Comparison of ENCODE assay signal across 8 cellular contexts in genomic region chr5:173055722-173055982, GRCh38. TPM values are rescaled to one million over a fixed set of nuclear protein-coding genes. Genes with fewer than 3 reads are reported as not detected.
A peak's percentile ranks its signal among the peaks of the same experiment; 100 is the strongest.
DNase-seq lines count a peak whose midpoint lies in the region; ATAC-seq and TF ChIP-seq lines count a peak whose summit lies in the region.

No MANE protein-coding gene starts in this region.

- peak overlapping the region; percentile 71 for H3K27ac ChIP-seq in IMR-90 (ENCODE audit: insufficient read depth, low read length)

- BruUV-seq in IMR-90 (replicated peaks; lab: Mats Ljungman, UMichigan) = TSS peak; percentile 84

- H3K4me3 ChIP-seq in IMR-90 (ENCODE audit: insufficient read depth, low read depth, low read length) (peak overlapping the region; percentile 56), cardiac fibroblast (replicated peaks in 1 of 2; ENCODE audit: low read depth in 2 of 2, low read length in 2 of 2) (peak overlapping the region; percentile 78 to 87)

- H4K8ac ChIP-seq in IMR-90 (ENCODE audit: low read depth in 2 of 2, low read length in 2 of 2) = peak overlapping the region; percentile 60 to 98

- H2BK5ac ChIP-seq in IMR-90 (ENCODE audit: low read depth, low read length, poor library complexity, severe bottlenecking) = peak overlapping the region; percentile 84

- peak overlapping the region; percentile 86 for H2AFZ ChIP-seq in IMR-90 (replicated peaks; ENCODE audit: low read length, poor library complexity)

- TF ChIP-seq CTCF in IMR-90 (conservative IDR thresholded peaks at IDR 0.05; ENCODE audit: low read depth, low read length) (no peak), cardiac fibroblast (IDR thresholded peaks at IDR 0.05; ENCODE audit: low read depth, low read length) (no peak)

- dilution Hi-C loops in IMR-90 (cut with HindIII; ENCODE audit: low sequenced_read_pairs, unreplicated experiment) = no loop called here

- no peaks in the 10 kb centered on the region for H4K20me1 ChIP-seq in IMR-90 (ENCODE audit: insufficient read depth, low read length)

- peak overlapping the region; percentile 77 for H4K5ac ChIP-seq in IMR-90 (ENCODE audit: low read depth, low read length)

- no peak for TF ChIP-seq POLR2A in IMR-90 (IDR thresholded peaks at IDR 0.05; ENCODE audit: low read depth, low read length)

- peak overlapping the region; percentile 71; the same call in 2 of the 3 replicates for H2BK15ac ChIP-seq in IMR-90 (ENCODE audit: low read depth, low read length)

- H3K79me1 ChIP-seq in IMR-90 (ENCODE audit: low read depth in 1 of 2, low read length in 2 of 2) = peaks cover 3 to 14% of the 10 kb centered on the region in 2 experiments; a peak in 3 of 4 replicates

- H3K4me1 Mint-ChIP-seq in natural killer cell treated with Interleukin-12 subunit alpha and Interleukin-12 subunit beta and Interleukin-15 and Interleukin-18, amount 100 ng/mL, for 72 hours (ENCODE audit: low read depth in 2 of 2) = peaks cover 17 to 24% of the 10 kb centered on the region in 2 donors

- H3K23ac ChIP-seq in IMR-90 (ENCODE audit: low read depth, low read length) = peak overlapping the region; percentile 78

- ATAC-seq in IMR-90 (ENCODE audit: low read depth) = no peak
- no peak for ATAC-seq in natural killer cell treated with Interleukin-12 subunit alpha and Interleukin-12 subunit beta and Interleukin-15 and Interleukin-18, amount 100 ng/mL, for 72 hours

- CTCF ChIA-PET in IMR-90 (lab: Yijun Ruan, JAX) = interaction anchor here (1.0 kb wide), 1 partner anchor 12 kb away, joined by 3 read pairs; no protein-coding TSS in a partner anchor

- peaks cover 5% of the 10 kb centered on the region; the same call in 1 of the 2 replicates for H3K9me1 ChIP-seq in IMR-90 (ENCODE audit: insufficient read depth, low read length)

- H3K56ac ChIP-seq in IMR-90 (ENCODE audit: extremely low read depth, insufficient read depth, low read length) = peak overlapping the region; percentile 86

- peak overlapping the region; percentile 75 to 92 for H3K27ac Mint-ChIP-seq in natural killer cell treated with Interleukin-12 subunit alpha and Interleukin-12 subunit beta and Interleukin-15 and Interleukin-18, amount 100 ng/mL, for 72 hours

- POLR2A ChIA-PET in IMR-90 (lab: Charles Lee; ENCODE audit: unreplicated experiment) = no interaction called here

- peak overlapping the region; percentile 76 for H4K91ac ChIP-seq in IMR-90 (ENCODE audit: insufficient read depth, low read depth, low read length)

- peak overlapping the region; percentile 72 for H3K18ac ChIP-seq in IMR-90 (ENCODE audit: low read depth, low read length)

- intact Hi-C loops in IMR-90 (cut with micrococcal nuclease) = loop anchor here (5.0 kb wide), 1 partner anchor 343 kb away; no protein-coding TSS in a partner anchor

- H3K27me3 Mint-ChIP-seq in natural killer cell treated with Interleukin-12 subunit alpha and Interleukin-12 subunit beta and Interleukin-15 and Interleukin-18, amount 100 ng/mL, for 72 hours = peaks cover 6 to 9% of the 10 kb centered on the region in 2 donors

- peaks cover 4% of the 10 kb centered on the region; the same call in 1 of the 2 replicates for H3K36me3 ChIP-seq in IMR-90 (ENCODE audit: control insufficient read depth, insufficient read depth, low read length)

- no peak overlapping the region for H2AK9ac ChIP-seq in IMR-90 (replicated peaks; ENCODE audit: low read depth, low read length, poor library complexity)

- peak; percentile 11 for DNase-seq in NCI-H146 treated with DMSO at 0.1 percent for 48 hours (lab: John Stamatoyannopoulos, UW; ENCODE audit: unreplicated experiment)
- no peak for DNase-seq in NCI-H146 (lab: John Stamatoyannopoulos, UW)
- no peak for DNase-seq in IMR-90
- DNase-seq in cardiac fibroblast (ENCODE audit: low read depth in 2 of 2) = no peak
- DNase-seq in natural killer cell treated with Interleukin-12 subunit alpha and Interleukin-12 subunit beta and Interleukin-15 and Interleukin-18, amount 100 ng/mL, for 72 hours (ENCODE audit: low spot score) = no peak
- DNase-seq in DMS79 treated with DMSO at 0.1 percent for 48 hours (lab: John Stamatoyannopoulos, UW) = no peak
- DNase-seq in stimulated activated CD8-positive, alpha-beta memory T cell treated with anti-CD3 and anti-CD28 coated beads, Interleukin-4, amount 100 ng/mL, for 48 hours = no peak
- no peak for DNase-seq in SIG-M5 (lab: John Stamatoyannopoulos, UW)

- peak overlapping the region; percentile 60 for H2AK5ac ChIP-seq in IMR-90 (ENCODE audit: low read depth, low read length)

- H3K36me3 Mint-ChIP-seq in natural killer cell treated with Interleukin-12 subunit alpha and Interleukin-12 subunit beta and Interleukin-15 and Interleukin-18, amount 100 ng/mL, for 72 hours = no peaks in the 10 kb centered on the region

- in situ Hi-C loops in IMR-90 (cut with MboI; ENCODE audit: low sequenced_read_pairs) = no loop called here

- peak overlapping the region; percentile 92 for H3K4me3 Mint-ChIP-seq in natural killer cell treated with Interleukin-12 subunit alpha and Interleukin-12 subunit beta and Interleukin-15 and Interleukin-18, amount 100 ng/mL, for 72 hours

- peak overlapping the region; percentile 53 for H2BK20ac ChIP-seq in IMR-90 (ENCODE audit: low read depth, low read length)

- TF ChIP-seq RAD21 in IMR-90 (IDR thresholded peaks at IDR 0.05; ENCODE audit: low read length) = no peak

- peak overlapping the region; percentile 80 for H3K4me2 ChIP-seq in IMR-90 (ENCODE audit: low read depth, low read length)

- H3K9me3 ChIP-seq in IMR-90 (ENCODE audit: control insufficient read depth, insufficient read depth, low read length) = no peaks in the 10 kb centered on the region

- H3K4me1 ChIP-seq in IMR-90 (ENCODE audit: control insufficient read depth, insufficient read depth, low read length) = peaks cover 9% of the 10 kb centered on the region

- peak overlapping the region; percentile 86 for H3K14ac ChIP-seq in IMR-90 (replicated peaks; ENCODE audit: low read depth, low read length)

- H3K9me3 Mint-ChIP-seq in natural killer cell treated with Interleukin-12 subunit alpha and Interleukin-12 subunit beta and Interleukin-15 and Interleukin-18, amount 100 ng/mL, for 72 hours = no peaks in the 10 kb centered on the region

- no peaks in the 10 kb centered on the region for H3K27me3 ChIP-seq in IMR-90 (ENCODE audit: control insufficient read depth, insufficient read depth, low read length)

- H3K9ac ChIP-seq in IMR-90 (ENCODE audit: low read depth, low read length) = peak overlapping the region; percentile 87

- H3K4ac ChIP-seq in IMR-90 (ENCODE audit: low read depth, low read length) = peak overlapping the region; percentile 83

- WGBS in IMR-90 (ENCODE audit: extremely low coverage in 2 of 2, insufficient read length in 1 of 2), 2 experiments = 14% methylated on average over 1 of the region's 11 CpGs; no CpG with 5 or more reads in 1 of the 2 experiments

- peak overlapping the region; percentile 65 for H2BK120ac ChIP-seq in IMR-90 (ENCODE audit: low read depth, low read length)

TF ChIP-seq in IMR-90, 13 proteins besides CTCF, POLR2A, EP300 and RAD21:
- TF ChIP-seq RFX5 (IDR thresholded peaks at IDR 0.05; ENCODE audit: low read depth, low read length) = no peak
- no peak for TF ChIP-seq CHD1 (IDR thresholded peaks at IDR 0.05; ENCODE audit: low read depth, low read length)
- TF ChIP-seq, protein P1, sequence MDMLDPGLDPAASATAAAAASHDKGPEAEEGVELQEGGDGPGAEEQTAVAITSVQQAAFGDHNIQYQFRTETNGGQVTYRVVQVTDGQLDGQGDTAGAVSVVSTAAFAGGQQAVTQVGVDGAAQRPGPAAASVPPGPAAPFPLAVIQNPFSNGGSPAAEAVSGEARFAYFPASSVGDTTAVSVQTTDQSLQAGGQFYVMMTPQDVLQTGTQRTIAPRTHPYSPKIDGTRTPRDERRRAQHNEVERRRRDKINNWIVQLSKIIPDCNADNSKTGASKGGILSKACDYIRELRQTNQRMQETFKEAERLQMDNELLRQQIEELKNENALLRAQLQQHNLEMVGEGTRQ (IDR thresholded peaks at IDR 0.05; ENCODE audit: low read depth, low read length) = no peak
- no peak for TF ChIP-seq NFE2L2 (IDR thresholded peaks at IDR 0.05; ENCODE audit: low read depth, low read length)
- TF ChIP-seq, protein P2, sequence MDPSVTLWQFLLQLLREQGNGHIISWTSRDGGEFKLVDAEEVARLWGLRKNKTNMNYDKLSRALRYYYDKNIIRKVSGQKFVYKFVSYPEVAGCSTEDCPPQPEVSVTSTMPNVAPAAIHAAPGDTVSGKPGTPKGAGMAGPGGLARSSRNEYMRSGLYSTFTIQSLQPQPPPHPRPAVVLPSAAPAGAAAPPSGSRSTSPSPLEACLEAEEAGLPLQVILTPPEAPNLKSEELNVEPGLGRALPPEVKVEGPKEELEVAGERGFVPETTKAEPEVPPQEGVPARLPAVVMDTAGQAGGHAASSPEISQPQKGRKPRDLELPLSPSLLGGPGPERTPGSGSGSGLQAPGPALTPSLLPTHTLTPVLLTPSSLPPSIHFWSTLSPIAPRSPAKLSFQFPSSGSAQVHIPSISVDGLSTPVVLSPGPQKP (IDR thresholded peaks at IDR 0.05; ENCODE audit: borderline replicate concordance, low read depth, low read length) = no peak
- no peak for TF ChIP-seq FOS (IDR thresholded peaks at IDR 0.05; ENCODE audit: low read depth, low read length)
- TF ChIP-seq MAFK (IDR thresholded peaks at IDR 0.05; ENCODE audit: low read depth, low read length) = no peak
TF ChIP-seq in IMR-90: peak in this region for 0.

RNA-seq across cellular contexts. Expression of gene CREBRF, which starts 0.5 kb away (rescaled TPM):
- 11.1 and 16.1 TPM in 2 replicates for total RNA-seq in IMR-90 (2012; rRNA removed)
- polyA plus RNA-seq in IMR-90 (2012; rRNA removed) = 3.0 and 3.2 TPM in 2 replicates
- polyA plus RNA-seq in IMR-90 (2012; cell fraction: cytosol; rRNA removed) = 0.56 and 0.80 TPM in 2 replicates
- 1.5 and 18.2 TPM in 2 replicates for polyA plus RNA-seq in IMR-90 (2012; cell fraction: nucleus; rRNA removed; ENCODE audit: low replicate concordance)
- 10 to 100 TPM in 1 of 2 donors, 1 to 10 TPM in 1; 9.8 to 16.5 TPM for total RNA-seq in natural killer cell treated with Interleukin-12 subunit alpha and Interleukin-12 subunit beta and Interleukin-15 and Interleukin-18, amount 100 ng/mL, for 72 hours
